ENCODE assay signal across 8 cellular contexts in genomic region chr12:44000309-44000952, GRCh38.
DNase-seq lines count a peak whose midpoint lies in the region; ATAC-seq and TF ChIP-seq lines count a peak whose summit lies in the region.

No MANE protein-coding gene starts in this region.

- H3K4me3 ChIP-seq in coronary artery: no peak overlapping the region

- H3K9me3 Mint-ChIP-seq in WTC11: peaks cover 7% of the 10 kb centered on the region
- peaks cover 0 to 2% of the 10 kb centered on the region in 2 donors for H3K9me3 Mint-ChIP-seq in stimulated activated naive CD8-positive, alpha-beta T cell treated with anti-CD3 and anti-CD28 coated beads, Interleukin-15, amount 100 ng/mL, for 72 hours

- CTCF ChIA-PET in WTC11 (lab: Charles Lee): interaction anchor here (0.5 to 2.4 kb wide), 18 partner anchors 11 to 1060 kb away, joined by 3 to 15 read pairs (median 3); no protein-coding TSS in a partner anchor

- peak; percentile 99 for ATAC-seq in GM18867 (IDR thresholded peaks at IDR 0.05; ENCODE audit: unreplicated experiment)
- ATAC-seq in HG02938 (IDR thresholded peaks at IDR 0.05; ENCODE audit: unreplicated experiment): peak; percentile 98
- ATAC-seq in WTC11: peak; percentile 100
- peak; percentile 84 for ATAC-seq in stimulated activated naive CD8-positive, alpha-beta T cell treated with anti-CD3 and anti-CD28 coated beads, Interleukin-15, amount 100 ng/mL, for 72 hours

- H3K27me3 Mint-ChIP-seq in WTC11 (ENCODE audit: low read depth): no peaks in the 10 kb centered on the region
- H3K27me3 Mint-ChIP-seq in stimulated activated naive CD8-positive, alpha-beta T cell treated with anti-CD3 and anti-CD28 coated beads, Interleukin-15, amount 100 ng/mL, for 72 hours: no peaks in the 10 kb centered on the region

- H3K27ac ChIP-seq in coronary artery: no peak overlapping the region

- H3K27ac Mint-ChIP-seq in WTC11: no peak overlapping the region
- peak overlapping the region in 1 of 2 donors; percentile 52 for H3K27ac Mint-ChIP-seq in stimulated activated naive CD8-positive, alpha-beta T cell treated with anti-CD3 and anti-CD28 coated beads, Interleukin-15, amount 100 ng/mL, for 72 hours

- DNase-seq in Caki2 (ENCODE audit: low read depth): peak; percentile 20
- DNase-seq in NCI-H1105 (lab: John Stamatoyannopoulos, UW): peak; percentile 52
- DNase-seq in WTC11 (ENCODE audit: low spot score): peak; percentile 67
- DNase-seq in glomerular visceral epithelial cell (ENCODE audit: extremely low spot score): peak; percentile 46
- DNase-seq in stimulated activated naive CD8-positive, alpha-beta T cell treated with anti-CD3 and anti-CD28 coated beads, Interleukin-15, amount 100 ng/mL, for 72 hours: peak; percentile 26 to 31
- DNase-seq in coronary artery (ENCODE audit: low spot score): no peak

- POLR2A ChIA-PET in WTC11 (lab: Charles Lee): no interaction called here

- in situ Hi-C loops in Caki2 (cut with HindIII; ENCODE audit: low pct_unique_long_range_greater_than_20kb, low sequenced_read_pairs): no loop called here

- TF ChIP-seq CTCF in WTC11 (IDR thresholded peaks at IDR 0.05) (peak; percentile 79), coronary artery (IDR thresholded peaks at IDR 0.05) (no peak)

- H3K4me1 Mint-ChIP-seq in WTC11: peaks cover 5% of the 10 kb centered on the region
- no peaks in the 10 kb centered on the region for H3K4me1 Mint-ChIP-seq in stimulated activated naive CD8-positive, alpha-beta T cell treated with anti-CD3 and anti-CD28 coated beads, Interleukin-15, amount 100 ng/mL, for 72 hours

- H3K4me3 Mint-ChIP-seq in WTC11: no peak overlapping the region
- H3K4me3 Mint-ChIP-seq in stimulated activated naive CD8-positive, alpha-beta T cell treated with anti-CD3 and anti-CD28 coated beads, Interleukin-15, amount 100 ng/mL, for 72 hours: no peak overlapping the region

- H3K36me3 Mint-ChIP-seq in WTC11: no peaks in the 10 kb centered on the region

TF ChIP-seq in WTC11, 78 proteins besides CTCF, POLR2A, EP300 and RAD21:
- TF ChIP-seq JUN (CRISPR knock-in tag; IDR thresholded peaks at IDR 0.05) (no peak), ZNF121 (CRISPR knock-in tag; IDR thresholded peaks at IDR 0.05) (0 out of 2 replicates have a peak, but pooled peaks have one; percentile 3)
